In the genomic region with DNA sequence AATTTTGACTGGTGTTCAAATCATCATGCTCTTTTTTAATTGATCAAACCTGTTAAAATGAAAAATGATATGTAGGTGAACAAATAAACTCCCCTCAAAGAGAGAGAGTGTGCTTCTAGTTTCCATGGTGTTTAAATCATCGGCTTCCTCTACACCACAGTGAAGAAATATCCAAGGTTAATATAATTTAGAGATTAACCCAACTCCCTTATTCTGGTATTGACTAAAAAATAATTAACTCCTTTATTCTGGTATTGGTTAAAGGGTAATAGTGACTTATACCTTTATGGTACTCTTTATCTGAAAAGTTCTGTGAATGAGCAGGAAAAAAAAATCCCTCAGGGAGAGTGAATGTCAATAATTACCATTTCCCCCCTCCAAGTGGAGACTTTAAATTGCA, we compare ENCODE assay signal across 20 cellular contexts.
"Had no signal": no experiment of that assay in that cellular context is flagged by ENCODE, and none has a peak within 500 bp of the region (broad histone marks: within the 10 kb centered on the region; RNA-seq: fewer than 3 reads in every experiment).

No MANE protein-coding gene starts in this region.

- H3K4me1 ChIP-seq: breast epithelium, vagina had no signal

- H3K27ac ChIP-seq: breast epithelium, gastrocnemius medialis, heart right ventricle, neural progenitor cell, pancreas, transverse colon, vagina had no signal

- H3K27me3 Mint-ChIP-seq: activated CD4-positive, alpha-beta T cell treated with anti-CD3 and anti-CD28 coated beads, Interleukin-2, amount 10 ng/mL, durations not matched to agents 24 days and 14 days; activated naive CD8-positive, alpha-beta T cell treated with anti-CD3 and anti-CD28 coated beads, Interleukin-2, amount 10 ng/mL, durations not matched to agents 7 days and 5 days; dendritic cell treated with granulocyte-macrophage colony-stimulating factor and Interleukin-4, amounts not matched to agents 40 ng/mL and 50 ng/mL, for 4 days had no signal

- ATAC-seq: gastrocnemius medialis; heart right ventricle; left colon; stimulated activated naive CD8-positive, alpha-beta T cell treated with anti-CD3 and anti-CD28 coated beads, Interleukin-15, Interleukin-2, amounts not matched to agents 100 U/mL and 50 U/mL, for 24 hours had no signal

- H3K27ac Mint-ChIP-seq: activated B cell treated with CpG ODN at 0.5 μM for 24 hours; activated CD4-positive, alpha-beta T cell treated with anti-CD3 and anti-CD28 coated beads, Interleukin-2, amount 10 ng/mL, durations not matched to agents 24 days and 14 days; activated naive CD8-positive, alpha-beta T cell treated with anti-CD3 and anti-CD28 coated beads, Interleukin-2, amount 10 ng/mL, durations not matched to agents 7 days and 5 days; activated T-helper 1 cell treated with anti-CD3 and anti-CD28 coated beads, Interleukin-12 subunit alpha, Interleukin-12 subunit beta, Interleukin-2, Interleukin-4 antibody, amounts not matched to agents 30 ng/mL and 10 ng/mL and 1 ng/mL, durations not matched to agents 14 hours and 24 hours and 36 hours; dendritic cell treated with granulocyte-macrophage colony-stimulating factor and Interleukin-4, amounts not matched to agents 40 ng/mL and 50 ng/mL, for 4 days; neural progenitor cell had no signal

- H3K4me1 Mint-ChIP-seq: activated B cell treated with CpG ODN at 0.5 μM for 24 hours had no signal

- H3K9me3 ChIP-seq: breast epithelium, gastrocnemius medialis, heart right ventricle, pancreas, transverse colon, vagina had no signal

- DNase-seq: activated B cell treated with CpG ODN at 0.5 μM for 24 hours; activated CD4-positive, alpha-beta T cell treated with anti-CD3 and anti-CD28 coated beads, Interleukin-2, amount 10 ng/mL, durations not matched to agents 24 days and 14 days; activated CD8-positive, alpha-beta memory T cell treated with anti-CD3 and anti-CD28 coated beads, Interleukin-2, amount 50 U/mL, for 48 hours; activated naive CD8-positive, alpha-beta T cell treated with anti-CD3 and anti-CD28 coated beads, Interleukin-2, amount 10 ng/mL, durations not matched to agents 7 days and 5 days; anterior cingulate cortex; cerebellar nuclear complex; effector memory CD4-positive, alpha-beta T cell; gastrocnemius medialis; heart right ventricle; left colon; pancreas; stimulated activated CD4-positive, alpha-beta T cell treated with anti-CD3 and anti-CD28 coated beads, Interleukin-4, amount 100 ng/mL, for 24 hours; stimulated activated naive CD8-positive, alpha-beta T cell treated with anti-CD3 and anti-CD28 coated beads, Interleukin-15, Interleukin-2, amounts not matched to agents 100 U/mL and 50 U/mL, for 24 hours; transverse colon had no signal

- H3K27me3 ChIP-seq: breast epithelium, gastrocnemius medialis, heart right ventricle, neural progenitor cell, pancreas, transverse colon, vagina had no signal

- H3K4me3 ChIP-seq: breast epithelium, gastrocnemius medialis, heart right ventricle, lung, neural progenitor cell, pancreas, transverse colon, vagina had no signal

- H3K36me3 ChIP-seq: breast epithelium, gastrocnemius medialis, neural progenitor cell, pancreas, transverse colon, vagina had no signal

- H3K4me3 Mint-ChIP-seq: activated B cell treated with CpG ODN at 0.5 μM for 24 hours; activated CD4-positive, alpha-beta T cell treated with anti-CD3 and anti-CD28 coated beads, Interleukin-2, amount 10 ng/mL, durations not matched to agents 24 days and 14 days; activated naive CD8-positive, alpha-beta T cell treated with anti-CD3 and anti-CD28 coated beads, Interleukin-2, amount 10 ng/mL, durations not matched to agents 7 days and 5 days; activated T-helper 1 cell treated with anti-CD3 and anti-CD28 coated beads, Interleukin-12 subunit alpha, Interleukin-12 subunit beta, Interleukin-2, Interleukin-4 antibody, amounts not matched to agents 30 ng/mL and 10 ng/mL and 1 ng/mL, durations not matched to agents 14 hours and 24 hours and 36 hours; dendritic cell treated with granulocyte-macrophage colony-stimulating factor and Interleukin-4, amounts not matched to agents 40 ng/mL and 50 ng/mL, for 4 days; neural progenitor cell had no signal

- H3K9me3 Mint-ChIP-seq: activated B cell treated with CpG ODN at 0.5 μM for 24 hours; activated CD4-positive, alpha-beta T cell treated with anti-CD3 and anti-CD28 coated beads, Interleukin-2, amount 10 ng/mL, durations not matched to agents 24 days and 14 days; activated naive CD8-positive, alpha-beta T cell treated with anti-CD3 and anti-CD28 coated beads, Interleukin-2, amount 10 ng/mL, durations not matched to agents 7 days and 5 days; activated T-helper 1 cell treated with anti-CD3 and anti-CD28 coated beads, Interleukin-12 subunit alpha, Interleukin-12 subunit beta, Interleukin-2, Interleukin-4 antibody, amounts not matched to agents 30 ng/mL and 10 ng/mL and 1 ng/mL, durations not matched to agents 14 hours and 24 hours and 36 hours; dendritic cell treated with granulocyte-macrophage colony-stimulating factor and Interleukin-4, amounts not matched to agents 40 ng/mL and 50 ng/mL, for 4 days had no signal
